Comparison of ENCODE assay signal across 1 cellular context in the genomic region with DNA sequence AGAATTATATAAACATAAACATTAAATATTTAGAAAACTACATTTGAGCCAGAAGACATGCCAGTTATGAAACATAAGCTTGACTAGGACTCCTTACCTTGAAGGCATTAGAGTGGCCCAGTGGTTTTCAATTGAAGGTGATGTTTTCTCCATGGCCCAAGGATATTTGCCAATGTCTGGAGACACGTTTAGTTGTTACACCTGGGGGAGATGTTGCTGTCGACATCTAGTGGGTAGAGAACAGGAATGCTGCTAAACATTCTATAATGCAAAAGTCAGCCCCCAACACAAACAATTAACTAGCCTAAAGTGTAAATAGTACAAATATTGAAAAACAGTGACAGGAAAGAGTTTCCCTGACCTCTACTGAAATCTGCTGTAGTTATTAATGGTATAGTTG.
TF ChIP-seq lines count a peak whose summit lies in the region.

No MANE protein-coding gene starts in this region.

TF ChIP-seq in HepG2, 621 proteins besides CTCF, POLR2A, EP300 and RAD21 (continued from another document):
- TF ChIP-seq, protein P1, sequence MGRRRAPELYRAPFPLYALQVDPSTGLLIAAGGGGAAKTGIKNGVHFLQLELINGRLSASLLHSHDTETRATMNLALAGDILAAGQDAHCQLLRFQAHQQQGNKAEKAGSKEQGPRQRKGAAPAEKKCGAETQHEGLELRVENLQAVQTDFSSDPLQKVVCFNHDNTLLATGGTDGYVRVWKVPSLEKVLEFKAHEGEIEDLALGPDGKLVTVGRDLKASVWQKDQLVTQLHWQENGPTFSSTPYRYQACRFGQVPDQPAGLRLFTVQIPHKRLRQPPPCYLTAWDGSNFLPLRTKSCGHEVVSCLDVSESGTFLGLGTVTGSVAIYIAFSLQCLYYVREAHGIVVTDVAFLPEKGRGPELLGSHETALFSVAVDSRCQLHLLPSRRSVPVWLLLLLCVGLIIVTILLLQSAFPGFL (CRISPR knock-in tag; IDR thresholded peaks at IDR 0.05) = no peak
- TF ChIP-seq STAG1 (CRISPR knock-in tag; IDR thresholded peaks at IDR 0.05) (peak; percentile 32), MAFK (conservative IDR thresholded peaks at IDR 0.05 in 1 of 2, IDR thresholded peaks at IDR 0.05 in 1 of 2; ENCODE audit: low read length in 2 of 2) (no peak)
